In genomic region chr7:136424058-136424457, GRCh38 we compare ENCODE assay signal across 40 cellular contexts.
"Had no signal": no experiment of that assay in that cellular context is flagged by ENCODE, and none has a peak within 500 bp of the region (broad histone marks: within the 10 kb centered on the region; RNA-seq: fewer than 3 reads in every experiment).

No MANE protein-coding gene starts in this region.

- H3K36me3 Mint-ChIP-seq: activated naive CD4-positive, alpha-beta T cell treated with anti-CD3 and anti-CD28 coated beads, Interleukin-2, amount 10 ng/mL, durations not matched to agents 7 days and 5 days; activated naive CD4-positive, alpha-beta T cell treated with anti-CD3 and anti-CD28 coated beads, Interleukin-2, amount 50 U/mL, for 24 hours; activated naive CD8-positive, alpha-beta T cell; activated naive CD8-positive, alpha-beta T cell treated with anti-CD3 and anti-CD28 coated beads for 36 hours; activated naive CD8-positive, alpha-beta T cell treated with anti-CD3 and anti-CD28 coated beads, Interleukin-2, amount 10 ng/mL, durations not matched to agents 7 days and 5 days; brain had no signal

- H3K4me3 ChIP-seq: adrenal gland, ascending aorta, body of pancreas, breast epithelium, cardiac muscle cell had no signal

- H3K27me3 Mint-ChIP-seq: activated naive CD4-positive, alpha-beta T cell treated with anti-CD3 and anti-CD28 coated beads, Interleukin-2, amount 10 ng/mL, durations not matched to agents 7 days and 5 days; activated naive CD4-positive, alpha-beta T cell treated with anti-CD3 and anti-CD28 coated beads, Interleukin-2, amount 50 U/mL, for 24 hours; activated naive CD8-positive, alpha-beta T cell; activated naive CD8-positive, alpha-beta T cell treated with anti-CD3 and anti-CD28 coated beads for 36 hours; activated naive CD8-positive, alpha-beta T cell treated with anti-CD3 and anti-CD28 coated beads, Interleukin-2, amount 10 ng/mL, durations not matched to agents 7 days and 5 days; activated naive CD8-positive, alpha-beta T cell treated with anti-CD3 and anti-CD28 coated beads, Interleukin-2, amount 50 U/mL, for 24 hours; activated T-cell treated with anti-CD3 and anti-CD28 coated beads, Interleukin-2, amount 50 U/mL, for 24 hours; activated T-helper 17 cell treated with anti-CD3 and anti-CD28 coated beads, Interleukin-2, amount 50 U/mL, for 72 hours; central memory CD8-positive, alpha-beta T cell had no signal

- H3K4me3 Mint-ChIP-seq: activated naive CD4-positive, alpha-beta T cell treated with anti-CD3 and anti-CD28 coated beads for 36 hours; activated naive CD4-positive, alpha-beta T cell treated with anti-CD3 and anti-CD28 coated beads, Interleukin-2, amount 10 ng/mL, durations not matched to agents 7 days and 5 days; activated naive CD4-positive, alpha-beta T cell treated with anti-CD3 and anti-CD28 coated beads, Interleukin-2, amount 50 U/mL, for 24 hours; activated naive CD8-positive, alpha-beta T cell; activated naive CD8-positive, alpha-beta T cell treated with anti-CD3 and anti-CD28 coated beads for 36 hours; activated naive CD8-positive, alpha-beta T cell treated with anti-CD3 and anti-CD28 coated beads, Interleukin-2, amount 10 ng/mL, durations not matched to agents 7 days and 5 days; activated naive CD8-positive, alpha-beta T cell treated with anti-CD3 and anti-CD28 coated beads, Interleukin-2, amount 50 U/mL, for 24 hours; activated T-cell treated with anti-CD3 and anti-CD28 coated beads, Interleukin-2, amount 50 U/mL, for 24 hours; activated T-cell treated with anti-CD3 and anti-CD28 coated beads, Interleukin-2, amount 50 U/mL, for 4 hours; activated T-cell treated with anti-CD3 and anti-CD28 coated beads, Interleukin-2, amount 50 U/mL, for 72 hours; activated T-helper 1 cell treated with anti-CD3 and anti-CD28 coated beads, Interleukin-12 subunit alpha, Interleukin-12 subunit beta, Interleukin-2, Interleukin-4 antibody, amounts not matched to agents 30 ng/mL and 10 ng/mL and 1 ng/mL, durations not matched to agents 14 hours and 24 hours and 36 hours; activated T-helper 17 cell treated with anti-CD3 and anti-CD28 coated beads, Interleukin-2, amount 50 U/mL, for 72 hours; brain; central memory CD8-positive, alpha-beta T cell had no signal

- H3K9me3 ChIP-seq: adrenal gland, ascending aorta, body of pancreas, breast epithelium had no signal

- ATAC-seq: activated naive CD4-positive, alpha-beta T cell treated with anti-CD3 and anti-CD28 coated beads, Interleukin-2, amount 50 U/mL, for 72 hours; activated naive CD8-positive, alpha-beta T cell treated with anti-CD3 and anti-CD28 coated beads, Interleukin-2, amount 50 U/mL, for 24 hours; activated T-cell treated with anti-CD3 and anti-CD28 coated beads, Interleukin-2, amount 50 U/mL, for 4 hours; activated T-cell treated with anti-CD3 and anti-CD28 coated beads, Interleukin-2, amount 50 U/mL, for 72 hours; activated T-helper 17 cell treated with anti-CD3 and anti-CD28 coated beads, Interleukin-2, amount 50 U/mL, for 72 hours; body of pancreas had no signal

- H3K4me1 ChIP-seq: adrenal gland, ascending aorta, body of pancreas, breast epithelium had no signal

- DNase-seq: activated effector memory CD4-positive, alpha-beta T cell treated with anti-CD3 and anti-CD28 coated beads, Interleukin-2, amount 50 U/mL, for 16 hours; activated effector memory CD4-positive, alpha-beta T cell treated with Interleukin-2 at 50 U/mL for 16 hours; activated gamma-delta T cell; activated gamma-delta T cell treated with Interleukin-2 at 50 U/mL for 16 hours; activated naive CD4-positive, alpha-beta T cell; activated naive CD4-positive, alpha-beta T cell treated with anti-CD3 and anti-CD28 coated beads for 36 hours; activated naive CD4-positive, alpha-beta T cell treated with anti-CD3 and anti-CD28 coated beads, Interleukin-2, amount 10 ng/mL, durations not matched to agents 7 days and 5 days; activated naive CD4-positive, alpha-beta T cell treated with anti-CD3 and anti-CD28 coated beads, Interleukin-2, amount 50 U/mL, for 16 hours; activated naive CD4-positive, alpha-beta T cell treated with Interleukin-2 at 50 U/mL for 16 hours; activated naive CD8-positive, alpha-beta T cell treated with anti-CD3 and anti-CD28 coated beads for 36 hours; activated naive CD8-positive, alpha-beta T cell treated with anti-CD3 and anti-CD28 coated beads, Interleukin-2, amount 10 ng/mL, durations not matched to agents 7 days and 5 days; activated naive CD8-positive, alpha-beta T cell treated with anti-CD3 and anti-CD28 coated beads, Interleukin-2, amount 50 U/mL, for 24 hours; activated T-cell treated with anti-CD3 and anti-CD28 coated beads, Interleukin-2, amount 50 U/mL, for 1 hour; activated T-cell treated with anti-CD3 and anti-CD28 coated beads, Interleukin-2, amount 50 U/mL, for 24 hours; activated T-cell treated with anti-CD3 and anti-CD28 coated beads, Interleukin-2, amount 50 U/mL, for 4 hours; activated T-cell treated with anti-CD3 and anti-CD28 coated beads, Interleukin-2, amount 50 U/mL, for 48 hours; activated T-cell treated with anti-CD3 and anti-CD28 coated beads, Interleukin-2, amount 50 U/mL, for 72 hours; adrenal gland; amniotic stem cell; amygdala; anterior cingulate cortex; aorta; body of pancreas; brain microvascular endothelial cell; caudate nucleus; central memory CD4-positive, alpha-beta T cell; cerebellar nuclear complex had no signal

- H3K27ac Mint-ChIP-seq: activated naive CD4-positive, alpha-beta T cell treated with anti-CD3 and anti-CD28 coated beads for 36 hours; activated naive CD4-positive, alpha-beta T cell treated with anti-CD3 and anti-CD28 coated beads, Interleukin-2, amount 10 ng/mL, durations not matched to agents 7 days and 5 days; activated naive CD4-positive, alpha-beta T cell treated with anti-CD3 and anti-CD28 coated beads, Interleukin-2, amount 50 U/mL, for 24 hours; activated naive CD4-positive, alpha-beta T cell treated with anti-CD3 and anti-CD28 coated beads, Interleukin-2, amount 50 U/mL, for 72 hours; activated naive CD8-positive, alpha-beta T cell; activated naive CD8-positive, alpha-beta T cell treated with anti-CD3 and anti-CD28 coated beads for 36 hours; activated naive CD8-positive, alpha-beta T cell treated with anti-CD3 and anti-CD28 coated beads, Interleukin-2, amount 10 ng/mL, durations not matched to agents 7 days and 5 days; activated naive CD8-positive, alpha-beta T cell treated with anti-CD3 and anti-CD28 coated beads, Interleukin-2, amount 50 U/mL, for 24 hours; activated T-cell treated with anti-CD3 and anti-CD28 coated beads, Interleukin-2, amount 50 U/mL, for 24 hours; activated T-cell treated with anti-CD3 and anti-CD28 coated beads, Interleukin-2, amount 50 U/mL, for 72 hours; activated T-helper 1 cell treated with anti-CD3 and anti-CD28 coated beads, Interleukin-12 subunit alpha, Interleukin-12 subunit beta, Interleukin-2, Interleukin-4 antibody, amounts not matched to agents 30 ng/mL and 10 ng/mL and 1 ng/mL, durations not matched to agents 14 hours and 24 hours and 36 hours; activated T-helper 17 cell treated with anti-CD3 and anti-CD28 coated beads, Interleukin-2, amount 50 U/mL, for 72 hours; activated T-helper 2 cell treated with anti-CD3 and anti-CD28 coated beads, Interferon-gamma antibody, Interleukin-2, Interleukin-4, amounts not matched to agents 10 μg/mL and 5 μg/mL and 100 μg/mL, durations not matched to agents 14 hours and 24 hours and 36 hours; brain had no signal

- H3K36me3 ChIP-seq: adrenal gland, ascending aorta, brain microvascular endothelial cell, breast epithelium, cardiac muscle cell had no signal

- FAIRE-seq: astrocyte, bronchial epithelial cell had no signal

- H3K27ac ChIP-seq: adrenal gland, ascending aorta, body of pancreas, brain microvascular endothelial cell, breast epithelium, cardiac muscle cell had no signal

- H3K27me3 ChIP-seq: adrenal gland, ascending aorta, body of pancreas, brain microvascular endothelial cell, breast epithelium, cardiac muscle cell had no signal

- H3K4me1 Mint-ChIP-seq: activated naive CD4-positive, alpha-beta T cell treated with anti-CD3 and anti-CD28 coated beads, Interleukin-2, amount 10 ng/mL, durations not matched to agents 7 days and 5 days; activated naive CD4-positive, alpha-beta T cell treated with anti-CD3 and anti-CD28 coated beads, Interleukin-2, amount 50 U/mL, for 24 hours; activated naive CD8-positive, alpha-beta T cell treated with anti-CD3 and anti-CD28 coated beads for 36 hours; activated naive CD8-positive, alpha-beta T cell treated with anti-CD3 and anti-CD28 coated beads, Interleukin-2, amount 10 ng/mL, durations not matched to agents 7 days and 5 days; activated naive CD8-positive, alpha-beta T cell treated with anti-CD3 and anti-CD28 coated beads, Interleukin-2, amount 50 U/mL, for 24 hours; activated T-helper 17 cell treated with anti-CD3 and anti-CD28 coated beads, Interleukin-2, amount 50 U/mL, for 72 hours; brain; central memory CD8-positive, alpha-beta T cell had no signal
